ENCODE assay signal across 9 cellular contexts in genomic region chr7:124784879-124785818, GRCh38. TPM values are rescaled to one million over a fixed set of nuclear protein-coding genes. Genes with fewer than 3 reads are reported as not detected.
DNase-seq lines count a peak whose midpoint lies in the region; ATAC-seq and TF ChIP-seq lines count a peak whose summit lies in the region.
"Had no signal": no experiment of that assay in that cellular context is flagged by ENCODE, and none has a peak within 500 bp of the region (broad histone marks: within the 10 kb centered on the region; RNA-seq: fewer than 3 reads in every experiment).

No MANE protein-coding gene starts in this region.

- POLR2A ChIA-PET in activated CD4-positive, alpha-beta memory T cell treated with anti-CD3 and anti-CD28 coated beads for 36 hours (lab: Charles Lee) = no interaction called here
- POLR2A ChIA-PET in activated CD4-positive, alpha-beta memory T cell treated with anti-CD3 and anti-CD28 coated beads, Interleukin-2, amount 10 ng/mL, durations not matched to agents 7 days and 5 days (lab: Charles Lee) = no interaction called here
- POLR2A ChIA-PET in SK-N-SH (lab: Yijun Ruan, JAX) = no interaction called here

- no peak overlapping the region for H2BK15ac ChIP-seq in neuronal stem cell (ENCODE audit: low read length)

- H3K9me3 Mint-ChIP-seq in activated CD4-positive, alpha-beta memory T cell treated with anti-CD3 and anti-CD28 coated beads for 36 hours = no peaks in the 10 kb centered on the region
- H3K9me3 Mint-ChIP-seq in activated CD4-positive, alpha-beta memory T cell treated with anti-CD3 and anti-CD28 coated beads, Interleukin-2, amount 10 ng/mL, durations not matched to agents 7 days and 5 days = no peaks in the 10 kb centered on the region
- H3K9me3 Mint-ChIP-seq: dendritic cell treated with granulocyte-macrophage colony-stimulating factor and Interleukin-4, amounts not matched to agents 40 ng/mL and 50 ng/mL, for 4 days had no signal

- H4K20me1 ChIP-seq in SK-N-SH (ENCODE audit: insufficient read depth) (no peaks in the 10 kb centered on the region), fibroblast of lung (ENCODE audit: control insufficient read depth, extremely low read depth, insufficient read depth, low read length) (no peaks in the 10 kb centered on the region)

- H3K14ac ChIP-seq in neuronal stem cell (ENCODE audit: low read length) = no peak overlapping the region

- H3K27ac ChIP-seq in SK-N-SH (ENCODE audit: low read depth in 2 of 2, low read length in 1 of 2) = no peak overlapping the region
- no peak overlapping the region for H3K27ac ChIP-seq in fibroblast of lung (ENCODE audit: insufficient read depth, low read length)
- H3K27ac ChIP-seq in neuronal stem cell (replicated peaks; ENCODE audit: low read length) = no peak overlapping the region

- ATAC-seq in HG02610 (IDR thresholded peaks at IDR 0.05; ENCODE audit: unreplicated experiment) (peak; percentile 68), HG02798 (IDR thresholded peaks at IDR 0.05; ENCODE audit: poor library complexity, unreplicated experiment) (no peak)

- H3F3A ChIP-seq in SK-N-SH (replicated peaks; ENCODE audit: insufficient read depth) = no peaks in the 10 kb centered on the region

- H3K9ac ChIP-seq in SK-N-SH = no peak overlapping the region
- no peak overlapping the region for H3K9ac ChIP-seq in fibroblast of lung (ENCODE audit: insufficient read depth, low read length)
- H3K9ac ChIP-seq in neuronal stem cell (ENCODE audit: low read depth, low read length, poor library complexity) = no peak overlapping the region

- H3K4me1 ChIP-seq in SK-N-SH (ENCODE audit: control insufficient read depth in 1 of 2, insufficient read depth in 2 of 2, low read depth in 1 of 2, low read length in 1 of 2) = no peaks in the 10 kb centered on the region
- no peaks in the 10 kb centered on the region for H3K4me1 ChIP-seq in fibroblast of lung (ENCODE audit: control insufficient read depth, extremely low read depth, insufficient read depth, low read length)
- peaks cover 3 to 4% of the 10 kb centered on the region in 2 donors for H3K4me1 ChIP-seq in neuronal stem cell (ENCODE audit: control insufficient read depth in 2 of 2, insufficient read depth in 1 of 2, low read depth in 1 of 2, low read length in 2 of 2)

- H3K27me3 Mint-ChIP-seq in activated CD4-positive, alpha-beta memory T cell treated with anti-CD3 and anti-CD28 coated beads for 36 hours = peaks cover 2% of the 10 kb centered on the region
- peaks cover 5% of the 10 kb centered on the region for H3K27me3 Mint-ChIP-seq in activated CD4-positive, alpha-beta memory T cell treated with anti-CD3 and anti-CD28 coated beads, Interleukin-2, amount 10 ng/mL, durations not matched to agents 7 days and 5 days
- H3K27me3 Mint-ChIP-seq: dendritic cell treated with granulocyte-macrophage colony-stimulating factor and Interleukin-4, amounts not matched to agents 40 ng/mL and 50 ng/mL, for 4 days had no signal

- no peaks in the 10 kb centered on the region for H3K36me3 ChIP-seq in SK-N-SH (replicated peaks in 1 of 2; ENCODE audit: control insufficient read depth in 1 of 2, insufficient read depth in 2 of 2, low read length in 1 of 2)
- no peaks in the 10 kb centered on the region for H3K36me3 ChIP-seq in fibroblast of lung (ENCODE audit: control insufficient read depth, insufficient read depth, low read length)
- no peaks in the 10 kb centered on the region for H3K36me3 ChIP-seq in neuronal stem cell (replicated peaks in 1 of 2; ENCODE audit: control insufficient read depth in 2 of 2, insufficient read depth in 2 of 2, low read length in 2 of 2)

- H3K4me3 ChIP-seq in SK-N-SH (ENCODE audit: low read depth in 2 of 2, low read length in 1 of 2) (no peak overlapping the region; a peak in 1 of 4 replicates), fibroblast of lung (replicated peaks in 1 of 4; ENCODE audit: control extremely low read depth in 1 of 4, insufficient read depth in 1 of 4, low read depth in 3 of 4, low read length in 4 of 4) (no peak overlapping the region), neuronal stem cell (ENCODE audit: low read length in 2 of 2) (no peak overlapping the region)

- H3K9me3 ChIP-seq in SK-N-SH = no peaks in the 10 kb centered on the region
- H3K9me3 ChIP-seq in fibroblast of lung (ENCODE audit: control insufficient read depth, insufficient read depth, low read depth, low read length) = no peaks in the 10 kb centered on the region
- H3K9me3 ChIP-seq in neuronal stem cell (replicated peaks in 1 of 2; ENCODE audit: control insufficient read depth in 2 of 2, insufficient read depth in 1 of 2, low read depth in 1 of 2, low read length in 2 of 2) = no peaks in the 10 kb centered on the region

- H3K4me1 Mint-ChIP-seq in activated CD4-positive, alpha-beta memory T cell treated with anti-CD3 and anti-CD28 coated beads for 36 hours (ENCODE audit: low read depth) = no peaks in the 10 kb centered on the region
- no peaks in the 10 kb centered on the region for H3K4me1 Mint-ChIP-seq in activated CD4-positive, alpha-beta memory T cell treated with anti-CD3 and anti-CD28 coated beads, Interleukin-2, amount 10 ng/mL, durations not matched to agents 7 days and 5 days

- no peak overlapping the region for H2AFZ ChIP-seq in SK-N-SH (ENCODE audit: low read depth)
- H2AFZ ChIP-seq in fibroblast of lung (ENCODE audit: low read length) = no peak overlapping the region
- no peak overlapping the region for H2AFZ ChIP-seq in neuronal stem cell (ENCODE audit: low read length)

- no peak; a peak in 1 of 4 replicates for TF ChIP-seq EP300 in SK-N-SH (IDR thresholded peaks at IDR 0.05; ENCODE audit: borderline replicate concordance in 1 of 2, low read depth in 1 of 2, low read length in 1 of 2)

- H4K8ac ChIP-seq in neuronal stem cell (ENCODE audit: low read depth, low read length) = no peak overlapping the region

- CTCF ChIA-PET in activated CD4-positive, alpha-beta memory T cell treated with anti-CD3 and anti-CD28 coated beads for 36 hours (lab: Charles Lee) = interaction anchor here (0.6 to 1.5 kb wide), 5 partner anchors 19 to 987 kb away, joined by 3 to 4 read pairs (median 4); partner anchors contain the start of gene GPR37
- CTCF ChIA-PET in activated CD4-positive, alpha-beta memory T cell treated with anti-CD3 and anti-CD28 coated beads, Interleukin-2, amount 10 ng/mL, durations not matched to agents 7 days and 5 days (lab: Charles Lee) = interaction anchor here (1.2 to 1.9 kb wide), 4 partner anchors 19 to 684 kb away, joined by 3 to 7 read pairs (median 4); partner anchors contain the start of gene GPR37
- CTCF ChIA-PET in SK-N-SH (lab: Yijun Ruan, JAX) = interaction anchor here (0.7 to 8.5 kb wide), 76 partner anchors 8 to 1149 kb away, joined by 3 to 102 read pairs (median 4); partner anchors contain the start of genes GPR37 and TMEM229A

- peak; percentile 98 for TF ChIP-seq CTCF in SK-N-SH (IDR thresholded peaks at IDR 0.05)
- peak; percentile 94 to 98 for TF ChIP-seq CTCF in fibroblast of lung (conservative IDR thresholded peaks at IDR 0.05 in 1 of 2, IDR thresholded peaks at IDR 0.05 in 1 of 2; ENCODE audit: low read depth in 1 of 2, low read length in 2 of 2)

- H3K27me3 ChIP-seq in SK-N-SH (ENCODE audit: insufficient read depth) (no peaks in the 10 kb centered on the region), fibroblast of lung (ENCODE audit: control insufficient read depth, insufficient read depth, low read length) (no peaks in the 10 kb centered on the region), neuronal stem cell (ENCODE audit: control insufficient read depth in 3 of 3, insufficient read depth in 3 of 3, low read depth in 1 of 3, low read length in 3 of 3) (no peaks in the 10 kb centered on the region)

- no peak overlapping the region for H3K4ac ChIP-seq in neuronal stem cell (ENCODE audit: low read length)

- no peak overlapping the region for H2BK120ac ChIP-seq in neuronal stem cell (ENCODE audit: low read depth, low read length)

- H2BK5ac ChIP-seq in neuronal stem cell (ENCODE audit: low read length) = no peak overlapping the region

- no peak overlapping the region for H3K4me2 ChIP-seq in SK-N-SH
- H3K4me2 ChIP-seq in fibroblast of lung (ENCODE audit: extremely low read depth, insufficient read depth, low read length) = no peak overlapping the region
- no peak overlapping the region for H3K4me2 ChIP-seq in neuronal stem cell (ENCODE audit: insufficient read depth, low read length, poor library complexity, severe bottlenecking)

- H3K79me2 ChIP-seq in SK-N-SH (ENCODE audit: insufficient read depth) = no peaks in the 10 kb centered on the region
- no peaks in the 10 kb centered on the region for H3K79me2 ChIP-seq in fibroblast of lung (ENCODE audit: control insufficient read depth, insufficient read depth, low read length)

- H3K36me3 Mint-ChIP-seq in activated CD4-positive, alpha-beta memory T cell treated with anti-CD3 and anti-CD28 coated beads for 36 hours = no peaks in the 10 kb centered on the region
- H3K36me3 Mint-ChIP-seq in activated CD4-positive, alpha-beta memory T cell treated with anti-CD3 and anti-CD28 coated beads, Interleukin-2, amount 10 ng/mL, durations not matched to agents 7 days and 5 days (ENCODE audit: low read depth) = no peaks in the 10 kb centered on the region

- peak; percentile 30 for DNase-seq in activated CD4-positive, alpha-beta memory T cell treated with anti-CD3 and anti-CD28 coated beads for 36 hours
- DNase-seq in activated CD4-positive, alpha-beta memory T cell treated with anti-CD3 and anti-CD28 coated beads, Interleukin-2, amount 10 ng/mL, durations not matched to agents 7 days and 5 days = no peak
- peak; percentile 26 for DNase-seq in NCI-H1105 (lab: John Stamatoyannopoulos, UW)
- peak; percentile 76 for DNase-seq in SK-N-SH
- DNase-seq in fibroblast of lung (ENCODE audit: low read depth in 2 of 2) = peak; percentile 42 to 85
- peak; percentile 56 for DNase-seq in neuronal stem cell (ENCODE audit: low spot score)

- intact Hi-C loops in activated CD4-positive, alpha-beta memory T cell treated with anti-CD3 and anti-CD28 coated beads for 36 hours (cut with micrococcal nuclease) = loop anchor here (2.0 kb wide), 1 partner anchor 630 kb away; no protein-coding TSS in a partner anchor

- H3K79me1 ChIP-seq in neuronal stem cell (ENCODE audit: low read depth, low read length) = no peaks in the 10 kb centered on the region

- no peaks in the 10 kb centered on the region for H3K9me2 ChIP-seq in SK-N-SH

- no peak overlapping the region for H3K18ac ChIP-seq in neuronal stem cell (ENCODE audit: low read length)

- WGBS in SK-N-SH (ENCODE audit: low lambda C conversion rate) = 44% methylated on average over 9 of the region's 9 CpGs
- WGBS in neuronal stem cell (ENCODE audit: extremely low coverage in 2 of 2, insufficient read length in 2 of 2, insufficient replicate concordance in 1 of 2), 2 donors = no CpG with 5 or more reads among the region's 9 CpGs

- no peak overlapping the region for H2AK5ac ChIP-seq in neuronal stem cell (ENCODE audit: low read depth, low read length)

- TF ChIP-seq RAD21 in SK-N-SH (IDR thresholded peaks at IDR 0.05; ENCODE audit: low read length) = peak; percentile 100

- H2BK12ac ChIP-seq in neuronal stem cell (ENCODE audit: low read length) = no peak overlapping the region

- no peak overlapping the region for H3K23ac ChIP-seq in neuronal stem cell (ENCODE audit: low read depth, low read length, poor library complexity)

- H3K4me3 Mint-ChIP-seq in activated CD4-positive, alpha-beta memory T cell treated with anti-CD3 and anti-CD28 coated beads for 36 hours = no peak overlapping the region
- no peak overlapping the region for H3K4me3 Mint-ChIP-seq in activated CD4-positive, alpha-beta memory T cell treated with anti-CD3 and anti-CD28 coated beads, Interleukin-2, amount 10 ng/mL, durations not matched to agents 7 days and 5 days
- H3K4me3 Mint-ChIP-seq: dendritic cell treated with granulocyte-macrophage colony-stimulating factor and Interleukin-4, amounts not matched to agents 40 ng/mL and 50 ng/mL, for 4 days had no signal

- H4K91ac ChIP-seq in neuronal stem cell (ENCODE audit: low read depth, low read length, poor library complexity) = no peak overlapping the region

- H3K27ac Mint-ChIP-seq in activated CD4-positive, alpha-beta memory T cell treated with anti-CD3 and anti-CD28 coated beads for 36 hours = no peak overlapping the region
- no peak overlapping the region for H3K27ac Mint-ChIP-seq in activated CD4-positive, alpha-beta memory T cell treated with anti-CD3 and anti-CD28 coated beads, Interleukin-2, amount 10 ng/mL, durations not matched to agents 7 days and 5 days
- H3K27ac Mint-ChIP-seq: dendritic cell treated with granulocyte-macrophage colony-stimulating factor and Interleukin-4, amounts not matched to agents 40 ng/mL and 50 ng/mL, for 4 days had no signal

RNA-seq across cellular contexts. Expression of gene GPR37, which starts 19.6 kb away (rescaled TPM):
- under 1 TPM in 1 of 2 experiments, not detected in 1; 0.07 TPM for total RNA-seq in activated CD4-positive, alpha-beta memory T cell treated with anti-CD3 and anti-CD28 coated beads for 36 hours
- total RNA-seq in activated CD4-positive, alpha-beta memory T cell treated with anti-CD3 and anti-CD28 coated beads, Interleukin-2, amount 10 ng/mL, durations not matched to agents 7 days and 5 days = not detected
- polyA plus RNA-seq in SK-N-SH (2012; rRNA removed) (0.03 TPM in 1 of 2 replicates, not detected in the other), fibroblast of lung (3.1 and 12.6 TPM in 2 replicates)
- 0.03 and 0.05 TPM in 2 replicates for polyA plus RNA-seq in SK-N-SH (2012; cell fraction: cytosol; rRNA removed)
- polyA plus RNA-seq in SK-N-SH (2012; cell fraction: nucleus; rRNA removed) = 0.02 TPM in 1 of 2 replicates, not detected in the other
- total RNA-seq in fibroblast of lung = 6.9 and 20.6 TPM in 2 replicates
- 13.4 and 48.9 TPM in 2 replicates for polyA plus RNA-seq in fibroblast of lung (2012)
- 18.0 and 58.7 TPM in 2 replicates for polyA minus RNA-seq in fibroblast of lung (ENCODE audit: low replicate concordance)
- 1.8 TPM for polyA plus RNA-seq in neuronal stem cell (2013, experiment 1 of 2)
- polyA plus RNA-seq in neuronal stem cell (2013, experiment 2 of 2) = 1.9 TPM
